Comparison of ENCODE assay signal across 18 cellular contexts in the genomic region with DNA sequence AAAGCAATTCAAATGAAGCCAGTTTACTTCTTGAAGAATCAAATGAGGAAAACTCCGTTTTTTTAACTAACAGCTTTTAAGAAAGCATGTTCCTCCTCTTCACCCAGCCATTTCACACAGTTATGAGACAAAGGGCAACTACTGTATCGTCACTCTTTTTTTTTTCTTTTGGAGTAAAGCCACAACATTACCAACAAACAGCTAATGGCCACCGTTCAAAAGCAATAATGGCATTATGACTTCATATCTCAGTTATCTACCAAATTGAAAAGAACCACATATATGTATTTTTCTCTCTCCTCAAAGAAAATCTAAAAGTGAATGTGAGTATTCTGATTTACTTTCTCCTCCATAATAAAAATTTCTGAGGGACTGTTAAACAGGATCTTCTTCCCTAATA. TPM values are rescaled to one million over a fixed set of nuclear protein-coding genes. Genes with fewer than 3 reads are reported as not detected.
DNase-seq lines count a peak whose midpoint lies in the region; ATAC-seq, FAIRE-seq and TF ChIP-seq lines count a peak whose summit lies in the region.
"Had no signal": no experiment of that assay in that cellular context is flagged by ENCODE, and none has a peak within 500 bp of the region (broad histone marks: within the 10 kb centered on the region; RNA-seq: fewer than 3 reads in every experiment).

No MANE protein-coding gene starts in this region.

- in situ Hi-C loops in GM12878 (cut with MboI): no loop called here

- no peaks in the 10 kb centered on the region for H3K27me3 Mint-ChIP-seq in Caco-2 (ENCODE audit: insufficient read depth, unreplicated experiment)
- H3K27me3 Mint-ChIP-seq: effector memory CD8-positive, alpha-beta T cell had no signal

- peaks cover 27% of the 10 kb centered on the region for H3K4me1 Mint-ChIP-seq in Caco-2 (ENCODE audit: low read depth, unreplicated experiment)

- H4K20me1 ChIP-seq in GM12878 (ENCODE audit: control insufficient read depth, insufficient read depth) (peaks cover 23% of the 10 kb centered on the region; the same call in 1 of the 2 replicates), smooth muscle cell (ENCODE audit: low read depth) (peaks cover 51% of the 10 kb centered on the region)

- RAD21 ChIA-PET in GM12878 (lab: Charles Lee; ENCODE audit: unreplicated experiment): no interaction called here

- H3K36me3 ChIP-seq in HEK293 (ENCODE audit: control insufficient read depth in 2 of 2, insufficient read depth in 1 of 2, low read length in 2 of 2) (peaks cover 11 to 21% of the 10 kb centered on the region in 2 experiments), GM12878 (ENCODE audit: control insufficient read depth in 2 of 2, insufficient read depth in 2 of 2, low read length in 1 of 2) (peaks cover 11 to 25% of the 10 kb centered on the region in 2 experiments), smooth muscle cell (ENCODE audit: low read depth) (no peaks in the 10 kb centered on the region), Caco-2 (ENCODE audit: control insufficient read depth, insufficient read depth, low read length) (peaks cover 2% of the 10 kb centered on the region; the same call in 1 of the 2 replicates)

- peaks cover 95% of the 10 kb centered on the region for H3K79me2 ChIP-seq in GM12878 (ENCODE audit: control insufficient read depth, insufficient read depth, low read length)
- H3K79me2 ChIP-seq in smooth muscle cell (ENCODE audit: low read depth): peaks cover 92% of the 10 kb centered on the region

- H3K9me3 Mint-ChIP-seq in Caco-2 (ENCODE audit: unreplicated experiment): no peaks in the 10 kb centered on the region
- H3K9me3 Mint-ChIP-seq: effector memory CD8-positive, alpha-beta T cell had no signal

- H3K27me3 ChIP-seq in GM12878 (replicated peaks in 1 of 2; ENCODE audit: control insufficient read depth in 2 of 2, insufficient read depth in 2 of 2, low read length in 1 of 2) (no peaks in the 10 kb centered on the region), smooth muscle cell (ENCODE audit: low read depth) (no peaks in the 10 kb centered on the region), Caco-2 (replicated peaks; ENCODE audit: control insufficient read depth, insufficient read depth, low read length) (no peaks in the 10 kb centered on the region)
- H3K27me3 ChIP-seq: body of pancreas, MG63 had no signal

- no peak overlapping the region for H3K4me3 Mint-ChIP-seq in Caco-2 (ENCODE audit: unreplicated experiment)
- H3K4me3 Mint-ChIP-seq: effector memory CD8-positive, alpha-beta T cell had no signal

- 36% methylated on average over 3 of the region's 3 CpGs for WGBS in GM12878 (ENCODE audit: insufficient coverage, insufficient replicate concordance, low lambda C conversion rate, missing lambda C conversion rate)
- WGBS in smooth muscle cell (ENCODE audit: low lambda C conversion rate): 85% methylated on average over 3 of the region's 3 CpGs

- H3K4me3 ChIP-seq in HEK293 (ENCODE audit: low read depth, low read length): no peak overlapping the region
- H3K4me3 ChIP-seq in GM12878: no peak overlapping the region
- H3K4me3 ChIP-seq in smooth muscle cell: no peak overlapping the region
- no peak overlapping the region for H3K4me3 ChIP-seq in Caco-2 (ENCODE audit: low read depth, low read length)
- H3K4me3 ChIP-seq: body of pancreas, MG63, mucosa of descending colon had no signal

- H3K4me1 ChIP-seq in HEK293 (ENCODE audit: control insufficient read depth, insufficient read depth, low read length): peaks cover 44% of the 10 kb centered on the region
- peaks cover 6% of the 10 kb centered on the region for H3K4me1 ChIP-seq in GM12878 (ENCODE audit: control insufficient read depth, insufficient read depth, low read length)
- peaks cover 27% of the 10 kb centered on the region for H3K4me1 ChIP-seq in smooth muscle cell (ENCODE audit: low read depth)
- peaks cover 36% of the 10 kb centered on the region for H3K4me1 ChIP-seq in Caco-2

- no peak overlapping the region for H3K27ac Mint-ChIP-seq in Caco-2 (ENCODE audit: unreplicated experiment)

- peaks cover 38% of the 10 kb centered on the region for H3K36me3 Mint-ChIP-seq in Caco-2 (ENCODE audit: insufficient read depth, unreplicated experiment)

- H3K9ac ChIP-seq in GM12878 (ENCODE audit: control insufficient read depth, insufficient read depth, low read length) (no peak overlapping the region), smooth muscle cell (ENCODE audit: low read depth) (no peak overlapping the region)

- no peak for DNase-seq in GM12878 (ENCODE audit: low read depth, low spot score)
- peak; percentile 29 for DNase-seq in iris pigment epithelial cell (ENCODE audit: low read depth)
- no peak for DNase-seq in smooth muscle cell (lab: John Stamatoyannopoulos, UW; ENCODE audit: unreplicated experiment)
- DNase-seq in NCI-H2081 treated with DMSO at 0.1 percent for 48 hours (lab: John Stamatoyannopoulos, UW): no peak
- no peak for DNase-seq in Caco-2
- DNase-seq in cerebellar cortex (ENCODE audit: low spot score): no peak
- DNase-seq: activated T-cell treated with anti-CD3 and anti-CD28 coated beads, Interleukin-2, amount 50 U/mL, for 48 hours; body of pancreas; effector memory CD8-positive, alpha-beta T cell; MG63; mucosa of descending colon; NCI-H2029 treated with DMSO at 0.1 percent for 48 hours; stimulated activated CD4-positive, alpha-beta T cell treated with anti-CD3 and anti-CD28 coated beads, Interleukin-2, amount 100 ng/mL, for 48 hours; T1000 had no signal

- CTCF ChIA-PET in HEK293 (lab: Yijun Ruan, JAX): interaction anchor here (1.2 kb wide), 1 partner anchor 10 kb away, joined by 5 read pairs; no protein-coding TSS in a partner anchor
- CTCF ChIA-PET in GM12878 (lab: Yijun Ruan, JAX): interaction anchor here (1.6 kb wide), 1 partner anchor 12 kb away, joined by 10 read pairs; no protein-coding TSS in a partner anchor
- CTCF ChIA-PET in Caco-2 (lab: Charles Lee): interaction anchor here (0.7 kb wide), 1 partner anchor 190 kb away, joined by 3 read pairs; no protein-coding TSS in a partner anchor

- H3F3A ChIP-seq in smooth muscle cell (ENCODE audit: low read depth): peaks cover 10% of the 10 kb centered on the region

- no peak for TF ChIP-seq EP300 in GM12878 (IDR thresholded peaks at IDR 0.05; ENCODE audit: borderline replicate concordance in 1 of 2, control insufficient read depth in 1 of 2, low read depth in 2 of 2, low read length in 2 of 2)

- POLR2A ChIA-PET in HEK293 (lab: Yijun Ruan, JAX): interaction anchor here (0.7 kb wide), 1 partner anchor 83 kb away, joined by 3 read pairs; no protein-coding TSS in a partner anchor
- POLR2A ChIA-PET in GM12878 (lab: Charles Lee): interaction anchor here (1.0 kb wide), 1 partner anchor 12 kb away, joined by 3 read pairs; no protein-coding TSS in a partner anchor
- POLR2A ChIA-PET in Caco-2 (lab: Charles Lee): no interaction called here

- no peak for TF ChIP-seq POLR2A in GM12878 (IDR thresholded peaks at IDR 0.05; ENCODE audit: low read depth, low read length)

- intact Hi-C loops in GM12878 (cut with micrococcal nuclease; ENCODE audit: unreplicated experiment): no loop called here
- intact Hi-C loops in Caco-2 (cut with micrococcal nuclease; ENCODE audit: unreplicated experiment): no loop called here

- SMC1A ChIA-PET in GM12878 (lab: Charles Lee; ENCODE audit: uncharacterized antibody, unreplicated experiment): interaction anchor here (1.2 to 9.6 kb wide), 4 partner anchors 12 to 68 kb away, joined by 3 to 115 read pairs (median 52); no protein-coding TSS in a partner anchor

- no peak overlapping the region for H3K27ac ChIP-seq in HEK293 (ENCODE audit: extremely low read depth, low read depth, low read length)
- H3K27ac ChIP-seq in GM12878 (ENCODE audit: control insufficient read depth, insufficient read depth): no peak overlapping the region
- H3K27ac ChIP-seq in smooth muscle cell (ENCODE audit: low read depth): peak overlapping the region; percentile 30
- H3K27ac ChIP-seq: body of pancreas, C4-2B had no signal

- H2AFZ ChIP-seq in GM12878 (ENCODE audit: control insufficient read depth, low read depth, low read length) (no peak overlapping the region), smooth muscle cell (ENCODE audit: low read depth) (no peak overlapping the region)

- TF ChIP-seq CTCF in HEK293 (tag by site-specific recombination; IDR thresholded peaks at IDR 0.05) (no peak), GM12878 (IDR thresholded peaks at IDR 0.05 in 2 of 3, conservative IDR thresholded peaks at IDR 0.05 in 1 of 3; ENCODE audit: control insufficient read depth in 2 of 3, extremely low read depth in 1 of 3, insufficient read depth in 1 of 3, low read depth in 3 of 3, low read length in 3 of 3) (no peak), smooth muscle cell (IDR thresholded peaks at IDR 0.05; ENCODE audit: borderline replicate concordance, insufficient read depth, poor library complexity, severe bottlenecking) (no peak), Caco-2 (IDR thresholded peaks at IDR 0.05; ENCODE audit: insufficient read depth in 1 of 2, low read depth in 1 of 2, low read length in 1 of 2, severe bottlenecking in 1 of 2, unreplicated experiment in 1 of 2) (no peak)

- FAIRE-seq in GM12878 (lab: Jason Lieb, UNC): no peak
- FAIRE-seq: keratinocyte had no signal

- H3K4me2 ChIP-seq in GM12878 (ENCODE audit: control insufficient read depth, insufficient read depth) (no peak overlapping the region), smooth muscle cell (no peak overlapping the region)

- no peaks in the 10 kb centered on the region for H3K9me3 ChIP-seq in HEK293 (ENCODE audit: control insufficient read depth, insufficient read depth, low read depth, low read length)
- no peaks in the 10 kb centered on the region for H3K9me3 ChIP-seq in GM12878 (replicated peaks; ENCODE audit: control insufficient read depth, insufficient read depth, low read length)
- no peaks in the 10 kb centered on the region for H3K9me3 ChIP-seq in smooth muscle cell (replicated peaks; ENCODE audit: low read depth)
- H3K9me3 ChIP-seq in Caco-2: no peaks in the 10 kb centered on the region
- H3K9me3 ChIP-seq: body of pancreas, MG63, mucosa of descending colon had no signal

- TSS peak; percentile 6 for BruUV-seq in GM12878 (replicated peaks; lab: Mats Ljungman, UMichigan)
- BruUV-seq in Caco-2 (replicated peaks; lab: Mats Ljungman, UMichigan): no TSS peak

- TF ChIP-seq RAD21 in GM12878 (IDR thresholded peaks at IDR 0.05; ENCODE audit: insufficient read depth, low read depth, low read length): no peak

- ATAC-seq in GM12878 (no peak), GM21360 (IDR thresholded peaks at IDR 0.05; ENCODE audit: unreplicated experiment) (no peak)
- ATAC-seq: body of pancreas; effector memory CD8-positive, alpha-beta T cell; mucosa of descending colon had no signal

RNA-seq across cellular contexts. Expression of a gene that starts 14.5 kb away (rescaled TPM):
- total RNA-seq in GM12878 (2013; cell fraction: nucleolus; rRNA removed): 189 and 244 TPM in 2 replicates
- total RNA-seq in GM12878 (2014; rRNA removed) (161 and 168 TPM in 2 replicates), GM12878 (2014; rRNA removed; fragmentation: Illumina TruSeq; extraction: Trizol) (113 and 118 TPM in 2 replicates), GM12878 (2021) (207 and 214 TPM in 2 replicates), smooth muscle cell (62.4 and 76.5 TPM in 2 replicates), Caco-2 (2022) (113 and 115 TPM in 2 replicates)
- polyA plus RNA-seq in GM12878 (2011; ENCODE audit: low read depth): 75.8 TPM
- polyA plus RNA-seq in GM12878 (2011; rRNA removed) (133 and 196 TPM in 2 replicates), GM12878 (2014; fragmentation: Illumina TruSeq; extraction: Trizol) (141 and 201 TPM in 2 replicates), GM12878 (2014; fragmentation: Nextera tagmentation; extraction: Ambion mirVana) (100 to 1,000 TPM; 113 to 152 TPM), GM12878 (2014; rRNA removed) (164 and 180 TPM in 2 replicates), GM12878 (2016; fragmentation: Nextera tagmentation; extraction: Ambion mirVana) (100 to 1,000 TPM; 263 to 268 TPM), smooth muscle cell (80.1 and 83.2 TPM in 2 replicates)
- 121 and 130 TPM in 2 replicates for polyA plus RNA-seq in GM12878 (2011; cell fraction: cytosol; rRNA removed)
- 40.5 and 43.7 TPM in 2 replicates for polyA plus RNA-seq in GM12878 (2011; cell fraction: nucleus; rRNA removed)
- 118 and 123 TPM in 2 replicates for polyA plus RNA-seq in GM12878 (2012)
- polyA minus RNA-seq in GM12878 (2011; rRNA and poly(A)+ RNA removed): 52.6 and 94.4 TPM in 2 replicates
- polyA minus RNA-seq in GM12878 (2011; cell fraction: cytosol; rRNA and poly(A)+ RNA removed): 19.2 and 20.6 TPM in 2 replicates
- polyA minus RNA-seq in GM12878 (2011; cell fraction: nucleus; rRNA and poly(A)+ RNA removed): 31.8 and 65.3 TPM in 2 replicates
